Comparison of ENCODE assay signal across 8 cellular contexts in the genomic region with DNA sequence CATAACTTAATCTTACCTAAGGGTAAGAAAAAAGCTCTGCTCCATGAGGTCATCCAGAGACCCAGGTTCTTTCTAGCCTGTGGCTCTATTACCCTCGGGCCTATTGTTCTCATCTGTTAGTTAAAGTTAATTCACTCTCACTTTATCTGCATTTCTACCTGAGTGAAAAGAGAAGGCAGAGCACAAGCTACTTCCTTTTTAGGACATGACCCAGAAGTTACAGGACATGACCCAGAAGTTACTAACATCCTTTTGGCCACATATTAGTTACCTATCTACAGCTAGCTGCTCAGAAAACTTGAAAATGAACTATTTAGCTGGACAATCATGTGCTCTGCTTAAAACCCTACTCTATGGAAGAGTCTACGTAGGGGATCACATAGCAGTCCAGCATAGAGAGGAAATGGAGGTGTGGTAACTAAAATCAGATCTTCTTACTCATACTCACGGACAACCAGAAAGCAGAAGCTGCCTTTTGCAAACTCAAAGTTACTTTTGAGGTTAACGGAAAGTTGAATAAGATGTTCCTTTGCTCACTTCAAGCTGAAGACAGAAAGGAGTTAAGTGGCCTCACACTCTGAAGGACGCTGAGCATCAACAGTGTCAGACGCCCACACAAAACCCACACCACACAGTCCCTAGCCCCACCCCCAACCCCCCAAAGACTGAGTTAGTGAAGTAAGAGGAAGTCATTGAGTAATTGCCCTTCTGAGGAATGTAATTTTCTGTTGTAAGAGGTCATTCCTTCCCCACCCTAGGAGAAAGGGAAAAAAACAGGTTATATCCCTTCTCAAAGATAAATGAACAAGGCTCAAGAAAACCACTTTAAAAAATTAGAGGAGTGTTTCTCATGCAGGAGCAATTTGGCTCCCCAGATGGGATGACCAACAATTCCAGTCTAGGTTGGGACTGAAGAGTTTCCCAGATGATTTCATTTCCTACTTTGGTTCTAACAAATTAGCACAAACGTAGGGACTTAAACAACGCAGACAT. TPM values are rescaled to one million over a fixed set of nuclear protein-coding genes. Genes with fewer than 3 reads are reported as not detected.
DNase-seq lines count a peak whose midpoint lies in the region; ATAC-seq lines count a peak whose summit lies in the region.

No MANE protein-coding gene starts in this region.

- peak; percentile 74 for ATAC-seq in GM19035 (IDR thresholded peaks at IDR 0.05; ENCODE audit: unreplicated experiment)
- ATAC-seq in HG03108 (IDR thresholded peaks at IDR 0.05; ENCODE audit: unreplicated experiment) = peak; percentile 62
- peak; percentile 88 for ATAC-seq in stimulated activated naive CD8-positive, alpha-beta T cell treated with anti-CD3 and anti-CD28 coated beads, Interleukin-15, Interleukin-2, amounts not matched to agents 100 U/mL and 50 U/mL, for 24 hours

- peak; percentile 53 for DNase-seq in activated CD4-positive, alpha-beta T cell treated with anti-CD3 and anti-CD28 coated beads, Interleukin-2, amount 50 U/mL, for 1 hour
- peak; percentile 89 for DNase-seq in iris pigment epithelial cell (ENCODE audit: low read depth)
- DNase-seq in stimulated activated naive CD8-positive, alpha-beta T cell treated with anti-CD3 and anti-CD28 coated beads, Interleukin-15, Interleukin-2, amounts not matched to agents 100 U/mL and 50 U/mL, for 24 hours = peak; percentile 81
- no peak for DNase-seq in NCI-H774 (lab: John Stamatoyannopoulos, UW)
- DNase-seq in H4 (ENCODE audit: low spot score) = no peak
- no peak for DNase-seq in HK-2 (ENCODE audit: unreplicated experiment)

RNA-seq across cellular contexts. Expression of a gene that starts 45.9 kb away (rescaled TPM):
- total RNA-seq in H4 (2014; rRNA removed; shearing (Covaris generic)) = 15.5 and 16.7 TPM in 2 replicates

Comparison
In these comparisons a context has a peak if more than half of its experiments do, and no peak if none do; other contexts are left out.
1. DNase-seq: peak in activated CD4-positive, alpha-beta T cell treated with anti-CD3 and anti-CD28 coated beads, Interleukin-2, amount 50 U/mL, for 1 hour (single experiment), iris pigment epithelial cell (single experiment) and stimulated activated naive CD8-positive, alpha-beta T cell treated with anti-CD3 and anti-CD28 coated beads, Interleukin-15, Interleukin-2, amounts not matched to agents 100 U/mL and 50 U/mL, for 24 hours (single experiment); none in NCI-H774 (single experiment), H4 (single experiment) and HK-2 (single experiment).
2. Peak in every context shown above with its lines, with median percentiles within 50 percentile points of each other: ATAC-seq.